ENCODE assay signal across 1 cellular context in genomic region chr5:132293066-132293991, GRCh38.
TF ChIP-seq lines count a peak whose summit lies in the region.

No MANE protein-coding gene starts in this region.

TF ChIP-seq in HEK293, 187 proteins besides CTCF, POLR2A, EP300 and RAD21 (continued from another document and continues in another):
- TF ChIP-seq BCL11B (tag by site-specific recombination; IDR thresholded peaks at IDR 0.05; ENCODE audit: low read depth) (peak; percentile 17; the same call in 1 of the 2 replicates), KLF1 (tag by site-specific recombination; IDR thresholded peaks at IDR 0.05) (peak; percentile 34; the same call in 1 of the 2 replicates), ELK4 (IDR thresholded peaks at IDR 0.05; ENCODE audit: borderline replicate concordance, low read depth, low read length) (no peak), ZNF449 (tag by site-specific recombination; IDR thresholded peaks at IDR 0.05) (peak; percentile 95), GLIS1 (tag by site-specific recombination; IDR thresholded peaks at IDR 0.05) (peak; percentile 64), ZNF600 (tag by site-specific recombination; IDR thresholded peaks at IDR 0.05) (peak; percentile 96), ZNF501 (tag by site-specific recombination; IDR thresholded peaks at IDR 0.05) (peak; percentile 82), ZNF274 (IDR thresholded peaks at IDR 0.05; ENCODE audit: low read length) (no peak), ZNF274 (tag by site-specific recombination; IDR thresholded peaks at IDR 0.05; ENCODE audit: borderline replicate concordance) (no peak), ZNF48 (tag by site-specific recombination; IDR thresholded peaks at IDR 0.05) (no peak), ZBTB21 (tag by site-specific recombination; IDR thresholded peaks at IDR 0.05) (peak; percentile 89), ZNF530 (tag by site-specific recombination; IDR thresholded peaks at IDR 0.05; ENCODE audit: low read depth) (no peak), ZNF280C (tag by site-specific recombination; IDR thresholded peaks at IDR 0.05) (no peak), ZFHX2 (tag by site-specific recombination; conservative IDR thresholded peaks at IDR 0.05) (peak; percentile 92), ZNF302 (tag by site-specific recombination; IDR thresholded peaks at IDR 0.05; ENCODE audit: low read depth) (no peak), ZBTB7A (tag by site-specific recombination; IDR thresholded peaks at IDR 0.05; ENCODE audit: low read depth) (peak; percentile 33; the same call in 1 of the 2 replicates), ZNF2 (tag by site-specific recombination; IDR thresholded peaks at IDR 0.05) (peak; percentile 79), ZNF561 (tag by site-specific recombination; IDR thresholded peaks at IDR 0.05; ENCODE audit: borderline replicate concordance) (peak; percentile 94), SCRT1 (tag by site-specific recombination; IDR thresholded peaks at IDR 0.05; ENCODE audit: borderline replicate concordance) (no peak), MEIS1 (CRISPR knock-in tag; IDR thresholded peaks at IDR 0.05; ENCODE audit: borderline replicate concordance) (no peak), ZNF777 (tag by site-specific recombination; IDR thresholded peaks at IDR 0.05; ENCODE audit: borderline replicate concordance) (no peak), ZNF354C (tag by site-specific recombination; IDR thresholded peaks at IDR 0.05; ENCODE audit: borderline replicate concordance, low read depth) (no peak), ZNF701 (tag by site-specific recombination; IDR thresholded peaks at IDR 0.05) (no peak), ZNF335 (tag by site-specific recombination; conservative IDR thresholded peaks at IDR 0.05) (peak; percentile 95), ZNF223 (tag by site-specific recombination; IDR thresholded peaks at IDR 0.05) (peak; percentile 71; the same call in 1 of the 2 replicates), KLF10 (tag by site-specific recombination; IDR thresholded peaks at IDR 0.05) (peak; percentile 66), ZNF426 (tag by site-specific recombination; IDR thresholded peaks at IDR 0.05) (no peak), PRDM2 (tag by site-specific recombination; IDR thresholded peaks at IDR 0.05; ENCODE audit: borderline replicate concordance) (no peak), ZFP37 (tag by site-specific recombination; IDR thresholded peaks at IDR 0.05) (peak; percentile 92), ZNF221 (tag by site-specific recombination; IDR thresholded peaks at IDR 0.05; ENCODE audit: borderline replicate concordance) (no peak; the same call in 1 of the 2 replicates), KLF9 (tag by site-specific recombination; IDR thresholded peaks at IDR 0.05; ENCODE audit: low read depth) (peak; percentile 48), YY1 (tag by site-specific recombination; IDR thresholded peaks at IDR 0.05) (peak; percentile 87)
- TF ChIP-seq, protein P1, sequence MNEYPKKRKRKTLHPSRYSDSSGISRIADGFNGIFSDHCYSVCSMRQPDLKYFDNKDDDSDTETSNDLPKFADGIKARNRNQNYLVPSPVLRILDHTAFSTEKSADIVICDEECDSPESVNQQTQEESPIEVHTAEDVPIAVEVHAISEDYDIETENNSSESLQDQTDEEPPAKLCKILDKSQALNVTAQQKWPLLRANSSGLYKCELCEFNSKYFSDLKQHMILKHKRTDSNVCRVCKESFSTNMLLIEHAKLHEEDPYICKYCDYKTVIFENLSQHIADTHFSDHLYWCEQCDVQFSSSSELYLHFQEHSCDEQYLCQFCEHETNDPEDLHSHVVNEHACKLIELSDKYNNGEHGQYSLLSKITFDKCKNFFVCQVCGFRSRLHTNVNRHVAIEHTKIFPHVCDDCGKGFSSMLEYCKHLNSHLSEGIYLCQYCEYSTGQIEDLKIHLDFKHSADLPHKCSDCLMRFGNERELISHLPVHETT (tag by site-specific recombination; IDR thresholded peaks at IDR 0.05) = peak; percentile 59
- TF ChIP-seq, protein P2, sequence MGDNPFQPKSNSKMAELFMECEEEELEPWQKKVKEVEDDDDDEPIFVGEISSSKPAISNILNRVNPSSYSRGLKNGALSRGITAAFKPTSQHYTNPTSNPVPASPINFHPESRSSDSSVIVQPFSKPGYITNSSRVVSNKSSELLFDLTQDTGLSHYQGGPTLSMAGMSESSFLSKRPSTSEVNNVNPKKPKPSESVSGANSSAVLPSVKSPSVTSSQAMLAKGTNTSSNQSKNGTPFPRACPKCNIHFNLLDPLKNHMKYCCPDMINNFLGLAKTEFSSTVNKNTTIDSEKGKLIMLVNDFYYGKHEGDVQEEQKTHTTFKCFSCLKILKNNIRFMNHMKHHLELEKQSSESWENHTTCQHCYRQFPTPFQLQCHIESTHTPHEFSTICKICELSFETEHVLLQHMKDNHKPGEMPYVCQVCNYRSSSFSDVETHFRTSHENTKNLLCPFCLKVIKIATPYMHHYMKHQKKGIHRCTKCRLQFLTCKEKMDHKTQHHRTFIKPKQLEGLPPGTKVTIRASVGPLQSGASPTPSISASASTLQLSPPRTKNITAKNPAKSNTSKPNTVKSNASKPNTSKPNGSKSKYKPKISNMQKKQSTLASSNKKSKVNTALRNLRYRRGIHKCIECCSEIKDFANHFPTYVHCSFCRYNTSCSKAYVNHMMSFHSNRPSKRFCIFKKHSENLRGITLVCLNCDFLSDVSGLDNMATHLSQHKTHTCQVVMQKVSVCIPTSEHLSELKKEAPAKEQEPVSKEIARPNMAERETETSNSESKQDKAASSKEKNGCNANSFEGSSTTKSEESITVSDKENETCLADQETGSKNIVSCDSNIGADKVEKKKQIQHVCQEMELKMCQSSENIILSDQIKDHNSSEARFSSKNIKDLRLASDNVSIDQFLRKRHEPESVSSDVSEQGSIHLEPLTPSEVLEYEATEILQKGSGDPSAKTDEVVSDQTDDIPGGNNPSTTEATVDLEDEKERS (tag by site-specific recombination; IDR thresholded peaks at IDR 0.05) = no peak
- TF ChIP-seq, protein P3, sequence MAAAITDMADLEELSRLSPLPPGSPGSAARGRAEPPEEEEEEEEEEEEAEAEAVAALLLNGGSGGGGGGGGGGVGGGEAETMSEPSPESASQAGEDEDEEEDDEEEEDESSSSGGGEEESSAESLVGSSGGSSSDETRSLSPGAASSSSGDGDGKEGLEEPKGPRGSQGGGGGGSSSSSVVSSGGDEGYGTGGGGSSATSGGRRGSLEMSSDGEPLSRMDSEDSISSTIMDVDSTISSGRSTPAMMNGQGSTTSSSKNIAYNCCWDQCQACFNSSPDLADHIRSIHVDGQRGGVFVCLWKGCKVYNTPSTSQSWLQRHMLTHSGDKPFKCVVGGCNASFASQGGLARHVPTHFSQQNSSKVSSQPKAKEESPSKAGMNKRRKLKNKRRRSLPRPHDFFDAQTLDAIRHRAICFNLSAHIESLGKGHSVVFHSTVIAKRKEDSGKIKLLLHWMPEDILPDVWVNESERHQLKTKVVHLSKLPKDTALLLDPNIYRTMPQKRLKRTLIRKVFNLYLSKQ (tag by site-specific recombination; IDR thresholded peaks at IDR 0.05; ENCODE audit: borderline replicate concordance) = no peak
- TF ChIP-seq, protein P4, sequence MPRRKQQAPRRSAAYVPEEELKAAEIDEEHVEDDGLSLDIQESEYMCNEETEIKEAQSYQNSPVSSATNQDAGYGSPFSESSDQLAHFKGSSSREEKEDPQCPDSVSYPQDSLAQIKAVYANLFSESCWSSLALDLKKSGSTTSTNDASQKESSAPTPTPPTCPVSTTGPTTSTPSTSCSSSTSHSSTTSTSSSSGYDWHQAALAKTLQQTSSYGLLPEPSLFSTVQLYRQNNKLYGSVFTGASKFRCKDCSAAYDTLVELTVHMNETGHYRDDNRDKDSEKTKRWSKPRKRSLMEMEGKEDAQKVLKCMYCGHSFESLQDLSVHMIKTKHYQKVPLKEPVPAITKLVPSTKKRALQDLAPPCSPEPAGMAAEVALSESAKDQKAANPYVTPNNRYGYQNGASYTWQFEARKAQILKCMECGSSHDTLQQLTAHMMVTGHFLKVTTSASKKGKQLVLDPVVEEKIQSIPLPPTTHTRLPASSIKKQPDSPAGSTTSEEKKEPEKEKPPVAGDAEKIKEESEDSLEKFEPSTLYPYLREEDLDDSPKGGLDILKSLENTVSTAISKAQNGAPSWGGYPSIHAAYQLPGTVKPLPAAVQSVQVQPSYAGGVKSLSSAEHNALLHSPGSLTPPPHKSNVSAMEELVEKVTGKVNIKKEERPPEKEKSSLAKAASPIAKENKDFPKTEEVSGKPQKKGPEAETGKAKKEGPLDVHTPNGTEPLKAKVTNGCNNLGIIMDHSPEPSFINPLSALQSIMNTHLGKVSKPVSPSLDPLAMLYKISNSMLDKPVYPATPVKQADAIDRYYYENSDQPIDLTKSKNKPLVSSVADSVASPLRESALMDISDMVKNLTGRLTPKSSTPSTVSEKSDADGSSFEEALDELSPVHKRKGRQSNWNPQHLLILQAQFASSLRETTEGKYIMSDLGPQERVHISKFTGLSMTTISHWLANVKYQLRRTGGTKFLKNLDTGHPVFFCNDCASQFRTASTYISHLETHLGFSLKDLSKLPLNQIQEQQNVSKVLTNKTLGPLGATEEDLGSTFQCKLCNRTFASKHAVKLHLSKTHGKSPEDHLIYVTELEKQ (tag by site-specific recombination; IDR thresholded peaks at IDR 0.05; ENCODE audit: borderline replicate concordance) = no peak
